28 cellular contexts compared by ENCODE assay signal in the genomic region with DNA sequence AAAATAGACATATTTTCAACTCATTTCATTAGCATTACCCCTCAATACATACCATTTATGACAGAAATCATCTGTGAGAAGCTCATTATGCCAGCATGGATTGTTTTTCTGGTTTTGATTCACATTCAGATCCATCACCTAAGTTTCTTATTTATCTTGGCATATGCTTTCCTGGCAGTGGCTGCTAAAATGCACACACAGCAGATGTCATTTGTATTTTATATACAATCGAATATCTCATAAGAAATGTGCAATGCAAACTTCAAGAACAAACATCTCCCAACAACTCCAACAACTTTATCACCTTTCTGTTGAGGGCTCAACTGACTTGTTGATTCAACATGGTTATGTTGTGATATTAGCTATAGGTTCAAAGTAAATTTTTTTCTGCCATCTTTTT.
"Had no signal": no experiment of that assay in that cellular context is flagged by ENCODE, and none has a peak within 500 bp of the region (broad histone marks: within the 10 kb centered on the region; RNA-seq: fewer than 3 reads in every experiment).

No MANE protein-coding gene starts in this region.

- H3K36me3 ChIP-seq: colonic mucosa, esophagus muscularis mucosa, esophagus squamous epithelium, gastrocnemius medialis, gastroesophageal sphincter, heart left ventricle, heart right ventricle had no signal

- DNase-seq: colonic mucosa; cortex of kidney; dermis blood vessel endothelial cell; dorsolateral prefrontal cortex; effector CD4-positive, alpha-beta T cell; effector CD8-positive, alpha-beta T cell; effector memory CD4-positive, alpha-beta T cell; effector memory CD8-positive, alpha-beta T cell; endodermal cell; erythroblast; esophagus squamous epithelium; foreskin fibroblast; foreskin keratinocyte; foreskin melanocyte; gastrocnemius medialis; glutamatergic neuron; head of caudate nucleus; heart left ventricle; heart right ventricle had no signal

- H3K27ac ChIP-seq: colonic mucosa, coronary artery, dorsolateral prefrontal cortex, epithelial cell of prostate, esophagus muscularis mucosa, esophagus squamous epithelium, foreskin keratinocyte, gastrocnemius medialis, gastroesophageal sphincter, heart left ventricle, heart right ventricle had no signal

- FAIRE-seq: colon, endometrium, endothelial cell of umbilical vein, frontal cortex had no signal

- ATAC-seq: effector memory CD8-positive, alpha-beta T cell; esophagus mucosa; foreskin keratinocyte; gastrocnemius medialis; gastroesophageal sphincter; heart left ventricle; heart right ventricle had no signal

- H3K27me3 ChIP-seq: colonic mucosa, esophagus muscularis mucosa, gastrocnemius medialis, heart left ventricle had no signal

- H3K9me3 ChIP-seq: colonic mucosa, esophagus muscularis mucosa, esophagus squamous epithelium, gastrocnemius medialis, gastroesophageal sphincter, heart left ventricle, heart right ventricle had no signal

- H3K4me1 ChIP-seq: colonic mucosa, esophagus muscularis mucosa, esophagus squamous epithelium, foreskin keratinocyte, gastrocnemius medialis, gastroesophageal sphincter, heart left ventricle, heart right ventricle had no signal

- H3K4me3 ChIP-seq: colonic mucosa, coronary artery, dorsolateral prefrontal cortex, esophagus muscularis mucosa, esophagus squamous epithelium, gastrocnemius medialis, gastroesophageal sphincter, heart left ventricle, heart right ventricle had no signal
